ENCODE assay signal across 1 cellular context in the genomic region with DNA sequence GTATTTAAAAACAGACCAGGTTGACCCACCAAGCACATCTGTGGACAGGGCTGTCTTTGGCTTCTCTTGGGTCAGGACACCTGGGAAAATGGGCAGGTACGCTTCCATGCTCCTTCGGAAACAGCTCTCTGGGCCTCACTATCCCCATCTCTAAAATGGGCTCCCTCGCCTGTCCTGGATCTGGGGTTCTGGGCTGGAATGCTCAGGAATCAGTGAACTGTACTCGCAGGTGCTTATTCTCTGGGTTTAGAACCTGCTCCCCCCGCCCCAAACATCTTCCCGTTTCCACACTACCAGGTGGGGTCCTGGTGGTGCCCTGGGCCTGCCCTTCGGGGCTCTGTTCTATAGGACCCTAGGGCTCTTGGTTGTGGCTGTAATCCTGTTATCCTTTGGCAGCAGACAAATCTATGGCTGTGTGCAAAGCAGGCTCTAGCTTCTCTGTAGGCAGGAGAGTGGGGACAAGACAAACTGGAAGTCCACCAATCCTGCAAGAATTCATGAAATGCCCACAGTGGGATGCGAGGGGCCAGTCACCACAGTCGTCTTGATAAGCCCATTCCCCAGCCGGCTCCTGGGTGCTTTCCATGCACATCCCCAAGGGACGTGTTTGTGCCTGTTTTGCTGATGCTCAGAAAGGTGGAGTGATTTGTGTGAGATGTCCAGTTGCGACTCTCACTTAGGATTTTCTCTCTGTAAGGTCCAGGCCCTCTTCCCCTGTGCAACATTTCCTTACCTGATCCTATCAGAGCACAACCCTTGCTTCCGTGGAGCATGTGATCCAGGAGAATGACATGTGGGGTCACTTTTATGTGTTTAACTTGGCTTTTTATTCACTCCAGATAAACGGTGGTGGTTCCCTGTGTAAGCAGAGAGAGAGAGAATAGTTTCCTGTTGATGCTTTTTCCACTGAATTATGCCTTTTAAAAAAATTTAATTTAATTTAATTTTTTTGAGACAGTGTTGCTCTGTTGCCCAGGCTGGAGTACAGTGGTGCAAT.
TF ChIP-seq lines count a peak whose summit lies in the region.

No MANE protein-coding gene starts in this region.

TF ChIP-seq in HepG2, 621 proteins besides CTCF, POLR2A, EP300 and RAD21 (continued from another document):
- TF ChIP-seq, protein P1, sequence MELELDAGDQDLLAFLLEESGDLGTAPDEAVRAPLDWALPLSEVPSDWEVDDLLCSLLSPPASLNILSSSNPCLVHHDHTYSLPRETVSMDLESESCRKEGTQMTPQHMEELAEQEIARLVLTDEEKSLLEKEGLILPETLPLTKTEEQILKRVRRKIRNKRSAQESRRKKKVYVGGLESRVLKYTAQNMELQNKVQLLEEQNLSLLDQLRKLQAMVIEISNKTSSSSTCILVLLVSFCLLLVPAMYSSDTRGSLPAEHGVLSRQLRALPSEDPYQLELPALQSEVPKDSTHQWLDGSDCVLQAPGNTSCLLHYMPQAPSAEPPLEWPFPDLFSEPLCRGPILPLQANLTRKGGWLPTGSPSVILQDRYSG (CRISPR knock-in tag; IDR thresholded peaks at IDR 0.05): no peak
- TF ChIP-seq RXRB (CRISPR knock-in tag; IDR thresholded peaks at IDR 0.05; ENCODE audit: borderline replicate concordance) (no peak), ZNF879 (CRISPR knock-in tag; IDR thresholded peaks at IDR 0.05) (no peak), ETV6 (CRISPR knock-in tag; conservative IDR thresholded peaks at IDR 0.05) (no peak), CEBPB (IDR thresholded peaks at IDR 0.05; ENCODE audit: borderline replicate concordance, low read depth, low read length) (no peak), ZNF317 (CRISPR knock-in tag; IDR thresholded peaks at IDR 0.05) (no peak), GATAD2A (CRISPR knock-in tag; IDR thresholded peaks at IDR 0.05) (no peak), PRMT3 (CRISPR knock-in tag; IDR thresholded peaks at IDR 0.05; ENCODE audit: borderline replicate concordance, low read depth) (no peak), ZNF451 (CRISPR knock-in tag; IDR thresholded peaks at IDR 0.05) (no peak), MTF1 (CRISPR knock-in tag; IDR thresholded peaks at IDR 0.05) (no peak), NKX3-1 (CRISPR knock-in tag; IDR thresholded peaks at IDR 0.05) (no peak), HNF4A (CRISPR knock-in tag; IDR thresholded peaks at IDR 0.05) (no peak), KDM1A (CRISPR knock-in tag; IDR thresholded peaks at IDR 0.05) (peak; percentile 89), KLF9 (CRISPR knock-in tag; IDR thresholded peaks at IDR 0.05; ENCODE audit: low read depth) (no peak), ZNF629 (CRISPR knock-in tag; conservative IDR thresholded peaks at IDR 0.05) (peak; percentile 97), ZMYM3 (CRISPR knock-in tag; IDR thresholded peaks at IDR 0.05) (peak; percentile 94), ZNF484 (CRISPR knock-in tag; IDR thresholded peaks at IDR 0.05; ENCODE audit: borderline replicate concordance, low read depth) (no peak), BORCS8-MEF2B (CRISPR knock-in tag; IDR thresholded peaks at IDR 0.05) (no peak), TAF15 (IDR thresholded peaks at IDR 0.05; ENCODE audit: low read depth, low read length, poor library complexity, severe bottlenecking) (no peak), AHR (CRISPR knock-in tag; IDR thresholded peaks at IDR 0.05) (no peak), MAZ (IDR thresholded peaks at IDR 0.05; ENCODE audit: borderline replicate concordance, low read depth, low read length) (no peak), MAZ (CRISPR knock-in tag; IDR thresholded peaks at IDR 0.05; ENCODE audit: low read depth) (0 out of 2 replicates have a peak, but pooled peaks have one; percentile 22), ETV5 (CRISPR knock-in tag; IDR thresholded peaks at IDR 0.05; ENCODE audit: borderline replicate concordance) (no peak), ZNF589 (CRISPR knock-in tag; conservative IDR thresholded peaks at IDR 0.05) (no peak), SOX5 (CRISPR knock-in tag; IDR thresholded peaks at IDR 0.05; ENCODE audit: borderline replicate concordance) (no peak), EEA1 (CRISPR knock-in tag; IDR thresholded peaks at IDR 0.05; ENCODE audit: borderline replicate concordance) (no peak), MEIS1 (CRISPR knock-in tag; IDR thresholded peaks at IDR 0.05; ENCODE audit: borderline replicate concordance) (no peak), ZNF7 (CRISPR knock-in tag; IDR thresholded peaks at IDR 0.05) (peak; percentile 79), ZNF17 (CRISPR knock-in tag; IDR thresholded peaks at IDR 0.05) (no peak), HIVEP1 (CRISPR knock-in tag; IDR thresholded peaks at IDR 0.05) (no peak), CBX5 (CRISPR knock-in tag; IDR thresholded peaks at IDR 0.05; ENCODE audit: borderline replicate concordance) (no peak), POLR2AphosphoS2 (IDR thresholded peaks at IDR 0.05; ENCODE audit: low read depth, low read length) (no peak), RNF2 (conservative IDR thresholded peaks at IDR 0.05; ENCODE audit: low read depth) (no peak), TBX2 (CRISPR knock-in tag; IDR thresholded peaks at IDR 0.05; ENCODE audit: borderline replicate concordance) (0 out of 2 replicates have a peak, but pooled peaks have one; percentile 38), MAFK (conservative IDR thresholded peaks at IDR 0.05 in 1 of 2, IDR thresholded peaks at IDR 0.05 in 1 of 2; ENCODE audit: low read length in 2 of 2) (no peak), ZBTB20 (CRISPR knock-in tag; IDR thresholded peaks at IDR 0.05; ENCODE audit: borderline replicate concordance, low read depth) (no peak), ZNF33B (CRISPR knock-in tag; IDR thresholded peaks at IDR 0.05) (no peak), RARA (CRISPR knock-in tag; IDR thresholded peaks at IDR 0.05) (no peak)
- TF ChIP-seq, protein P2, sequence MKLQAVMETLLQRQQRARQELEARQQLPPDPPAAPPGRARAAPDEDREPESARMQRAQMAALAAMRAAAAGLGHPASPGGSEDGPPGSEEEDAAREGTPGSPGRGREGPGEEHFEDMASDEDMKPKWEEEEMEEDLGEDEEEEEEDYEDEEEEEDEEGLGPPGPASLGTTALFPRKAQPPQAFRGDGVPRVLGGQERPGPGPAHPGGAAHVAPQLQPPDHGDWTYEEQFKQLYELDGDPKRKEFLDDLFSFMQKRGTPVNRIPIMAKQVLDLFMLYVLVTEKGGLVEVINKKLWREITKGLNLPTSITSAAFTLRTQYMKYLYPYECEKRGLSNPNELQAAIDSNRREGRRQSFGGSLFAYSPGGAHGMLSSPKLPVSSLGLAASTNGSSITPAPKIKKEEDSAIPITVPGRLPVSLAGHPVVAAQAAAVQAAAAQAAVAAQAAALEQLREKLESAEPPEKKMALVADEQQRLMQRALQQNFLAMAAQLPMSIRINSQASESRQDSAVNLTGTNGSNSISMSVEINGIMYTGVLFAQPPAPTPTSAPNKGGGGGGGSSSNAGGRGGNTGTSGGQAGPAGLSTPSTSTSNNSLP (IDR thresholded peaks at IDR 0.05; ENCODE audit: low read depth, low read length): no peak
- TF ChIP-seq, protein P3, sequence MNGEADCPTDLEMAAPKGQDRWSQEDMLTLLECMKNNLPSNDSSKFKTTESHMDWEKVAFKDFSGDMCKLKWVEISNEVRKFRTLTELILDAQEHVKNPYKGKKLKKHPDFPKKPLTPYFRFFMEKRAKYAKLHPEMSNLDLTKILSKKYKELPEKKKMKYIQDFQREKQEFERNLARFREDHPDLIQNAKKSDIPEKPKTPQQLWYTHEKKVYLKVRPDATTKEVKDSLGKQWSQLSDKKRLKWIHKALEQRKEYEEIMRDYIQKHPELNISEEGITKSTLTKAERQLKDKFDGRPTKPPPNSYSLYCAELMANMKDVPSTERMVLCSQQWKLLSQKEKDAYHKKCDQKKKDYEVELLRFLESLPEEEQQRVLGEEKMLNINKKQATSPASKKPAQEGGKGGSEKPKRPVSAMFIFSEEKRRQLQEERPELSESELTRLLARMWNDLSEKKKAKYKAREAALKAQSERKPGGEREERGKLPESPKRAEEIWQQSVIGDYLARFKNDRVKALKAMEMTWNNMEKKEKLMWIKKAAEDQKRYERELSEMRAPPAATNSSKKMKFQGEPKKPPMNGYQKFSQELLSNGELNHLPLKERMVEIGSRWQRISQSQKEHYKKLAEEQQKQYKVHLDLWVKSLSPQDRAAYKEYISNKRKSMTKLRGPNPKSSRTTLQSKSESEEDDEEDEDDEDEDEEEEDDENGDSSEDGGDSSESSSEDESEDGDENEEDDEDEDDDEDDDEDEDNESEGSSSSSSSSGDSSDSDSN (CRISPR knock-in tag; IDR thresholded peaks at IDR 0.05): no peak
- TF ChIP-seq, protein P4, sequence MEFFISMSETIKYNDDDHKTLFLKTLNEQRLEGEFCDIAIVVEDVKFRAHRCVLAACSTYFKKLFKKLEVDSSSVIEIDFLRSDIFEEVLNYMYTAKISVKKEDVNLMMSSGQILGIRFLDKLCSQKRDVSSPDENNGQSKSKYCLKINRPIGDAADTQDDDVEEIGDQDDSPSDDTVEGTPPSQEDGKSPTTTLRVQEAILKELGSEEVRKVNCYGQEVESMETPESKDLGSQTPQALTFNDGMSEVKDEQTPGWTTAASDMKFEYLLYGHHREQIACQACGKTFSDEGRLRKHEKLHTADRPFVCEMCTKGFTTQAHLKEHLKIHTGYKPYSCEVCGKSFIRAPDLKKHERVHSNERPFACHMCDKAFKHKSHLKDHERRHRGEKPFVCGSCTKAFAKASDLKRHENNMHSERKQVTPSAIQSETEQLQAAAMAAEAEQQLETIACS (CRISPR knock-in tag; IDR thresholded peaks at IDR 0.05): no peak
- TF ChIP-seq, protein P5, sequence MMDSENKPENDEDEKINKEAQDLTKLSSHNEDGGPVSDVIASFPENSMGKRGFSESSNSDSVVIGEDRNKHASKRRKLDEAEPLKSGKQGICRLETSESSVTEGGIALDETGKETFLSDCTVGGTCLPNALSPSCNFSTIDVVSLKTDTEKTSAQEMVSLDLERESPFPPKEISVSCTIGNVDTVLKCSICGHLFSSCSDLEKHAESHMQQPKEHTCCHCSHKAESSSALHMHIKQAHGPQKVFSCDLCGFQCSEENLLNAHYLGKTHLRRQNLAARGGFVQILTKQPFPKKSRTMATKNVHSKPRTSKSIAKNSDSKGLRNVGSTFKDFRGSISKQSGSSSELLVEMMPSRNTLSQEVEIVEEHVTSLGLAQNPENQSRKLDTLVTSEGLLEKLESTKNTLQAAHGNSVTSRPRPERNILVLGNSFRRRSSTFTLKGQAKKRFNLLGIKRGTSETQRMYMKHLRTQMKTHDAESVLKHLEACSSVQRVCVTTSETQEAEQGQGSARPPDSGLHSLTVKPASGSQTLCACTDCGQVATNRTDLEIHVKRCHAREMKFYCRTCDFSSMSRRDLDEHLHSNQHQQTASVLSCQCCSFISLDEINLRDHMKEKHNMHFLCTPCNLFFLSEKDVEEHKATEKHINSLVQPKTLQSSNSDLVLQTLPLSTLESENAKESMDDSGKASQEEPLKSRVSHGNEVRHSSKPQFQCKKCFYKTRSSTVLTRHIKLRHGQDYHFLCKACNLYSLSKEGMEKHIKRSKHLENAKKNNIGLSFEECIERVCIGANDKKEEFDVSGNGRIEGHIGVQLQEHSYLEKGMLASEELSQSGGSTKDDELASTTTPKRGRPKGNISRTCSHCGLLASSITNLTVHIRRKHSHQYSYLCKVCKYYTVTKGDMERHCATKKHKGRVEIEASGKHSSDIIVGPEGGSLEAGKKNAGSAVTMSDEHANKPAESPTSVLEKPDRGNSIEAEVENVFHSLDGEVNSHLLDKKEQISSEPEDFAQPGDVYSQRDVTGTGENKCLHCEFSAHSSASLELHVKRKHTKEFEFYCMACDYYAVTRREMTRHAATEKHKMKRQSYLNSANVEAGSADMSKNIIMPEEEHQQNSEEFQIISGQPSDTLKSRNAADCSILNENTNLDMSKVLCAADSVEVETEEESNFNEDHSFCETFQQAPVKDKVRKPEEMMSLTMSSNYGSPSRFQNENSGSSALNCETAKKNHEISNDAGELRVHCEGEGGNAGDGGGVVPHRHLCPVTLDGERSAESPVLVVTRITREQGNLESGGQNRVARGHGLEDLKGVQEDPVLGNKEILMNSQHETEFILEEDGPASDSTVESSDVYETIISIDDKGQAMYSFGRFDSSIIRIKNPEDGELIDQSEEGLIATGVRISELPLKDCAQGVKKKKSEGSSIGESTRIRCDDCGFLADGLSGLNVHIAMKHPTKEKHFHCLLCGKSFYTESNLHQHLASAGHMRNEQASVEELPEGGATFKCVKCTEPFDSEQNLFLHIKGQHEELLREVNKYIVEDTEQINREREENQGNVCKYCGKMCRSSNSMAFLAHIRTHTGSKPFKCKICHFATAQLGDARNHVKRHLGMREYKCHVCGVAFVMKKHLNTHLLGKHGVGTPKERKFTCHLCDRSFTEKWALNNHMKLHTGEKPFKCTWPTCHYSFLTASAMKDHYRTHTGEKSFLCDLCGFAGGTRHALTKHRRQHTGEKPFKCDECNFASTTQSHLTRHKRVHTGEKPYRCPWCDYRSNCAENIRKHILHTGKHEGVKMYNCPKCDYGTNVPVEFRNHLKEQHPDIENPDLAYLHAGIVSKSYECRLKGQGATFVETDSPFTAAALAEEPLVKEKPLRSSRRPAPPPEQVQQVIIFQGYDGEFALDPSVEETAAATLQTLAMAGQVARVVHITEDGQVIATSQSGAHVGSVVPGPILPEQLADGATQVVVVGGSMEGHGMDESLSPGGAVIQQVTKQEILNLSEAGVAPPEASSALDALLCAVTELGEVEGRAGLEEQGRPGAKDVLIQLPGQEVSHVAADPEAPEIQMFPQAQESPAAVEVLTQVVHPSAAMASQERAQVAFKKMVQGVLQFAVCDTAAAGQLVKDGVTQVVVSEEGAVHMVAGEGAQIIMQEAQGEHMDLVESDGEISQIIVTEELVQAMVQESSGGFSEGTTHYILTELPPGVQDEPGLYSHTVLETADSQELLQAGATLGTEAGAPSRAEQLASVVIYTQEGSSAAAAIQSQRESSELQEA (CRISPR knock-in tag; IDR thresholded peaks at IDR 0.05; ENCODE audit: not compliant biosample characterization): no peak
- TF ChIP-seq, protein P6, sequence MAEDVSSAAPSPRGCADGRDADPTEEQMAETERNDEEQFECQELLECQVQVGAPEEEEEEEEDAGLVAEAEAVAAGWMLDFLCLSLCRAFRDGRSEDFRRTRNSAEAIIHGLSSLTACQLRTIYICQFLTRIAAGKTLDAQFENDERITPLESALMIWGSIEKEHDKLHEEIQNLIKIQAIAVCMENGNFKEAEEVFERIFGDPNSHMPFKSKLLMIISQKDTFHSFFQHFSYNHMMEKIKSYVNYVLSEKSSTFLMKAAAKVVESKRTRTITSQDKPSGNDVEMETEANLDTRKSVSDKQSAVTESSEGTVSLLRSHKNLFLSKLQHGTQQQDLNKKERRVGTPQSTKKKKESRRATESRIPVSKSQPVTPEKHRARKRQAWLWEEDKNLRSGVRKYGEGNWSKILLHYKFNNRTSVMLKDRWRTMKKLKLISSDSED (CRISPR knock-in tag; IDR thresholded peaks at IDR 0.05): no peak
- TF ChIP-seq, protein P7, sequence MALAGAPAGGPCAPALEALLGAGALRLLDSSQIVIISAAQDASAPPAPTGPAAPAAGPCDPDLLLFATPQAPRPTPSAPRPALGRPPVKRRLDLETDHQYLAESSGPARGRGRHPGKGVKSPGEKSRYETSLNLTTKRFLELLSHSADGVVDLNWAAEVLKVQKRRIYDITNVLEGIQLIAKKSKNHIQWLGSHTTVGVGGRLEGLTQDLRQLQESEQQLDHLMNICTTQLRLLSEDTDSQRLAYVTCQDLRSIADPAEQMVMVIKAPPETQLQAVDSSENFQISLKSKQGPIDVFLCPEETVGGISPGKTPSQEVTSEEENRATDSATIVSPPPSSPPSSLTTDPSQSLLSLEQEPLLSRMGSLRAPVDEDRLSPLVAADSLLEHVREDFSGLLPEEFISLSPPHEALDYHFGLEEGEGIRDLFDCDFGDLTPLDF (CRISPR knock-in tag; IDR thresholded peaks at IDR 0.05): no peak
